2 cellular contexts compared by ENCODE assay signal in the genomic region with DNA sequence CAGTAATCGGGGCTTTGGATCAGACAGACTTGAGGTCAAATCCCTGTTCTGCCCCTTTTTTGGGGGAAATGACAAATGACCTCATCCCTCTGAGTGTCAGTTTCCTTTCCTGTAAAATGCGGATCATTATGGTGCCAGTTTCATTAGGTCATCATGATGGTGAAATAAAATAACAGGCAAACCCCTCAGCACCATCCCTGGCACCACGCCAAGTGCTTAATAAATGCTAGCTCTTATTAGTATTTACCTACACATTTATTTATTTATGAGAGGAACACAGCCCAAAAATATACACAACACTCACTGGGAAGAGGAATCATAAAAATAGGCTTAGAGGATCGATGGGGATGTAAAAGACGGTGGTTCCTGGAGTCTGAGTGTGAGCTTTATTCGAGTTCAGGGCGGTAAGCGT.
TF ChIP-seq lines count a peak whose summit lies in the region.

No MANE protein-coding gene starts in this region.

TF ChIP-seq in HepG2, 621 proteins besides CTCF, POLR2A, EP300 and RAD21:
- TF ChIP-seq ZNF12 (CRISPR knock-in tag; IDR thresholded peaks at IDR 0.05) (no peak), ATF7 (IDR thresholded peaks at IDR 0.05) (peak; percentile 78), ATF7 (CRISPR knock-in tag; IDR thresholded peaks at IDR 0.05) (no peak), LCORL (IDR thresholded peaks at IDR 0.05) (peak; percentile 91), LCORL (CRISPR knock-in tag; IDR thresholded peaks at IDR 0.05) (no peak)

TF ChIP-seq in H1, 55 proteins besides CTCF, POLR2A, EP300 and RAD21:
- no peak for TF ChIP-seq SIRT6 (IDR thresholded peaks at IDR 0.05; ENCODE audit: low read length)
- no peak for TF ChIP-seq KDM1A (IDR thresholded peaks at IDR 0.05; ENCODE audit: borderline replicate concordance, low read length)
- TF ChIP-seq, protein P1, sequence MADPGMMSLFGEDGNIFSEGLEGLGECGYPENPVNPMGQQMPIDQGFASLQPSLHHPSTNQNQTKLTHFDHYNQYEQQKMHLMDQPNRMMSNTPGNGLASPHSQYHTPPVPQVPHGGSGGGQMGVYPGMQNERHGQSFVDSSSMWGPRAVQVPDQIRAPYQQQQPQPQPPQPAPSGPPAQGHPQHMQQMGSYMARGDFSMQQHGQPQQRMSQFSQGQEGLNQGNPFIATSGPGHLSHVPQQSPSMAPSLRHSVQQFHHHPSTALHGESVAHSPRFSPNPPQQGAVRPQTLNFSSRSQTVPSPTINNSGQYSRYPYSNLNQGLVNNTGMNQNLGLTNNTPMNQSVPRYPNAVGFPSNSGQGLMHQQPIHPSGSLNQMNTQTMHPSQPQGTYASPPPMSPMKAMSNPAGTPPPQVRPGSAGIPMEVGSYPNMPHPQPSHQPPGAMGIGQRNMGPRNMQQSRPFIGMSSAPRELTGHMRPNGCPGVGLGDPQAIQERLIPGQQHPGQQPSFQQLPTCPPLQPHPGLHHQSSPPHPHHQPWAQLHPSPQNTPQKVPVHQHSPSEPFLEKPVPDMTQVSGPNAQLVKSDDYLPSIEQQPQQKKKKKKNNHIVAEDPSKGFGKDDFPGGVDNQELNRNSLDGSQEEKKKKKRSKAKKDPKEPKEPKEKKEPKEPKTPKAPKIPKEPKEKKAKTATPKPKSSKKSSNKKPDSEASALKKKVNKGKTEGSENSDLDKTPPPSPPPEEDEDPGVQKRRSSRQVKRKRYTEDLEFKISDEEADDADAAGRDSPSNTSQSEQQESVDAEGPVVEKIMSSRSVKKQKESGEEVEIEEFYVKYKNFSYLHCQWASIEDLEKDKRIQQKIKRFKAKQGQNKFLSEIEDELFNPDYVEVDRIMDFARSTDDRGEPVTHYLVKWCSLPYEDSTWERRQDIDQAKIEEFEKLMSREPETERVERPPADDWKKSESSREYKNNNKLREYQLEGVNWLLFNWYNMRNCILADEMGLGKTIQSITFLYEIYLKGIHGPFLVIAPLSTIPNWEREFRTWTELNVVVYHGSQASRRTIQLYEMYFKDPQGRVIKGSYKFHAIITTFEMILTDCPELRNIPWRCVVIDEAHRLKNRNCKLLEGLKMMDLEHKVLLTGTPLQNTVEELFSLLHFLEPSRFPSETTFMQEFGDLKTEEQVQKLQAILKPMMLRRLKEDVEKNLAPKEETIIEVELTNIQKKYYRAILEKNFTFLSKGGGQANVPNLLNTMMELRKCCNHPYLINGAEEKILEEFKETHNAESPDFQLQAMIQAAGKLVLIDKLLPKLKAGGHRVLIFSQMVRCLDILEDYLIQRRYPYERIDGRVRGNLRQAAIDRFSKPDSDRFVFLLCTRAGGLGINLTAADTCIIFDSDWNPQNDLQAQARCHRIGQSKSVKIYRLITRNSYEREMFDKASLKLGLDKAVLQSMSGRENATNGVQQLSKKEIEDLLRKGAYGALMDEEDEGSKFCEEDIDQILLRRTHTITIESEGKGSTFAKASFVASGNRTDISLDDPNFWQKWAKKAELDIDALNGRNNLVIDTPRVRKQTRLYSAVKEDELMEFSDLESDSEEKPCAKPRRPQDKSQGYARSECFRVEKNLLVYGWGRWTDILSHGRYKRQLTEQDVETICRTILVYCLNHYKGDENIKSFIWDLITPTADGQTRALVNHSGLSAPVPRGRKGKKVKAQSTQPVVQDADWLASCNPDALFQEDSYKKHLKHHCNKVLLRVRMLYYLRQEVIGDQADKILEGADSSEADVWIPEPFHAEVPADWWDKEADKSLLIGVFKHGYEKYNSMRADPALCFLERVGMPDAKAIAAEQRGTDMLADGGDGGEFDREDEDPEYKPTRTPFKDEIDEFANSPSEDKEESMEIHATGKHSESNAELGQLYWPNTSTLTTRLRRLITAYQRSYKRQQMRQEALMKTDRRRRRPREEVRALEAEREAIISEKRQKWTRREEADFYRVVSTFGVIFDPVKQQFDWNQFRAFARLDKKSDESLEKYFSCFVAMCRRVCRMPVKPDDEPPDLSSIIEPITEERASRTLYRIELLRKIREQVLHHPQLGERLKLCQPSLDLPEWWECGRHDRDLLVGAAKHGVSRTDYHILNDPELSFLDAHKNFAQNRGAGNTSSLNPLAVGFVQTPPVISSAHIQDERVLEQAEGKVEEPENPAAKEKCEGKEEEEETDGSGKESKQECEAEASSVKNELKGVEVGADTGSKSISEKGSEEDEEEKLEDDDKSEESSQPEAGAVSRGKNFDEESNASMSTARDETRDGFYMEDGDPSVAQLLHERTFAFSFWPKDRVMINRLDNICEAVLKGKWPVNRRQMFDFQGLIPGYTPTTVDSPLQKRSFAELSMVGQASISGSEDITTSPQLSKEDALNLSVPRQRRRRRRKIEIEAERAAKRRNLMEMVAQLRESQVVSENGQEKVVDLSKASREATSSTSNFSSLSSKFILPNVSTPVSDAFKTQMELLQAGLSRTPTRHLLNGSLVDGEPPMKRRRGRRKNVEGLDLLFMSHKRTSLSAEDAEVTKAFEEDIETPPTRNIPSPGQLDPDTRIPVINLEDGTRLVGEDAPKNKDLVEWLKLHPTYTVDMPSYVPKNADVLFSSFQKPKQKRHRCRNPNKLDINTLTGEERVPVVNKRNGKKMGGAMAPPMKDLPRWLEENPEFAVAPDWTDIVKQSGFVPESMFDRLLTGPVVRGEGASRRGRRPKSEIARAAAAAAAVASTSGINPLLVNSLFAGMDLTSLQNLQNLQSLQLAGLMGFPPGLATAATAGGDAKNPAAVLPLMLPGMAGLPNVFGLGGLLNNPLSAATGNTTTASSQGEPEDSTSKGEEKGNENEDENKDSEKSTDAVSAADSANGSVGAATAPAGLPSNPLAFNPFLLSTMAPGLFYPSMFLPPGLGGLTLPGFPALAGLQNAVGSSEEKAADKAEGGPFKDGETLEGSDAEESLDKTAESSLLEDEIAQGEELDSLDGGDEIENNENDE (IDR thresholded peaks at IDR 0.05; ENCODE audit: insufficient replicate concordance, low read length): no peak
- no peak for TF ChIP-seq RNF2 (IDR thresholded peaks at IDR 0.05; ENCODE audit: borderline replicate concordance, low read depth, low read length, missing control alignments, poor library complexity, severe bottlenecking)
- TF ChIP-seq POLR2AphosphoS5 (IDR thresholded peaks at IDR 0.05; ENCODE audit: low read depth, low read length): no peak
- no peak for TF ChIP-seq TAF7 (optimal IDR thresholded peaks at IDR 0.05; ENCODE audit: borderline replicate concordance, low read depth, low read length)
- TF ChIP-seq HDAC2 (IDR thresholded peaks at IDR 0.05; ENCODE audit: borderline replicate concordance in 1 of 2, low read depth in 2 of 2, low read length in 2 of 2): no peak
- no peak for TF ChIP-seq RXRA (IDR thresholded peaks at IDR 0.05; ENCODE audit: insufficient read depth, low read depth, low read length)
- TF ChIP-seq SP4 (IDR thresholded peaks at IDR 0.05; ENCODE audit: low read length): no peak
- TF ChIP-seq SP1 (IDR thresholded peaks at IDR 0.05; ENCODE audit: low read depth, low read length): no peak
- TF ChIP-seq SAP30 (IDR thresholded peaks at IDR 0.05; ENCODE audit: insufficient read depth, insufficient replicate concordance, low read length): no peak
- no peak for TF ChIP-seq BACH1 (IDR thresholded peaks at IDR 0.05; ENCODE audit: low read length)
- no peak for TF ChIP-seq EZH2 (IDR thresholded peaks at IDR 0.05; ENCODE audit: low read depth, low read length, severe bottlenecking)
- TF ChIP-seq GTF2F1 (IDR thresholded peaks at IDR 0.05; ENCODE audit: borderline replicate concordance, low read depth, low read length): no peak
